ENCODE assay signal across 8 cellular contexts in genomic region chr6:44223471-44224153, GRCh38. TPM values are rescaled to one million over a fixed set of nuclear protein-coding genes. Genes with fewer than 3 reads are reported as not detected.
A peak's percentile ranks its signal among the peaks of the same experiment; 100 is the strongest.
DNase-seq lines count a peak whose midpoint lies in the region; ATAC-seq and TF ChIP-seq lines count a peak whose summit lies in the region.

SLC29A1 (plus strand) TSS chr6:44223595; CDS start chr6:44227314, 3,719 bp downstream.

- no peak for TF ChIP-seq CTCF in lung (IDR thresholded peaks at IDR 0.05; ENCODE audit: control extremely low read depth, extremely low read depth)

- peak; percentile 46 for ATAC-seq in HG03280 (IDR thresholded peaks at IDR 0.05; ENCODE audit: unreplicated experiment)
- ATAC-seq in lung (ENCODE audit: insufficient read depth, low FRiP score) = peak; percentile 38

- H3K36me3 ChIP-seq in duodenal mucosa (ENCODE audit: control insufficient read depth in 1 of 2, insufficient read depth in 2 of 2, low read length in 2 of 2) (no peaks in the 10 kb centered on the region), lung (ENCODE audit: control insufficient read depth in 2 of 2, insufficient read depth in 2 of 2, low read length in 2 of 2) (no peaks in the 10 kb centered on the region)

- no peaks in the 10 kb centered on the region for H3K27me3 ChIP-seq in duodenal mucosa (ENCODE audit: control insufficient read depth in 1 of 2, insufficient read depth in 2 of 2, low read length in 2 of 2)
- no peaks in the 10 kb centered on the region for H3K27me3 ChIP-seq in lung (ENCODE audit: control insufficient read depth, insufficient read depth)

- H3K27ac ChIP-seq in duodenal mucosa (ENCODE audit: low read depth, low read length) (no peak within 1 kb of the TSS), lung (ENCODE audit: low read depth in 1 of 2, low read length in 1 of 2) (peak within 1 kb of the TSS; percentile 27 to 92)

- peak within 1 kb of the TSS; percentile 57 to 67 for H3K4me3 ChIP-seq in duodenal mucosa (ENCODE audit: low read depth in 1 of 2, low read length in 2 of 2)
- H3K4me3 ChIP-seq in lung = peak within 1 kb of the TSS; percentile 51

- 1% methylated on average over 36 to 72 of the region's 72 CpGs for WGBS in lung, 2 donors

- POLR2A ChIA-PET in activated CD4-positive, alpha-beta memory T cell treated with anti-CD3 and anti-CD28 coated beads, Interleukin-2, amount 10 ng/mL, durations not matched to agents 7 days and 5 days (lab: Charles Lee) = interaction anchor here (0.6 to 6.4 kb wide), 9 partner anchors 12 to 594 kb away, joined by 3 to 88 read pairs (median 4); partner anchors contain the start of genes GTPBP2, HSP90AB1 and SLC35B2

- no peaks in the 10 kb centered on the region for H3K9me3 Mint-ChIP-seq in activated CD4-positive, alpha-beta memory T cell treated with anti-CD3 and anti-CD28 coated beads, Interleukin-2, amount 10 ng/mL, durations not matched to agents 7 days and 5 days

- H3K4me1 ChIP-seq in duodenal mucosa (ENCODE audit: control insufficient read depth in 1 of 2, insufficient read depth in 2 of 2, low read length in 2 of 2) = peaks cover 43 to 44% of the 10 kb centered on the region in 2 donors
- peaks cover 15 to 26% of the 10 kb centered on the region in 2 donors for H3K4me1 ChIP-seq in lung (ENCODE audit: control insufficient read depth in 2 of 2, insufficient read depth in 2 of 2, low read length in 2 of 2)

- peaks cover 42% of the 10 kb centered on the region for H3K4me1 Mint-ChIP-seq in activated CD4-positive, alpha-beta memory T cell treated with anti-CD3 and anti-CD28 coated beads, Interleukin-2, amount 10 ng/mL, durations not matched to agents 7 days and 5 days

- H3K9me3 ChIP-seq in duodenal mucosa (ENCODE audit: control insufficient read depth in 1 of 2, low read length in 2 of 2) (no peaks in the 10 kb centered on the region), lung (ENCODE audit: control insufficient read depth in 2 of 2, insufficient read depth in 1 of 2, low read length in 1 of 2) (no peaks in the 10 kb centered on the region)

- peaks cover 3% of the 10 kb centered on the region for H3K27me3 Mint-ChIP-seq in activated CD4-positive, alpha-beta memory T cell treated with anti-CD3 and anti-CD28 coated beads, Interleukin-2, amount 10 ng/mL, durations not matched to agents 7 days and 5 days

- DNase-seq in NCI-H1417 (lab: John Stamatoyannopoulos, UW) (peak; percentile 67 to 82 (median 70)), NCI-H1417 treated with DMSO at 0.1 percent for 48 hours (lab: John Stamatoyannopoulos, UW) (no peak), NCI-H82 treated with DMSO at 0.1 percent for 48 hours (lab: John Stamatoyannopoulos, UW; ENCODE audit: unreplicated experiment) (peak; percentile 67), lung (ENCODE audit: low spot score) (peak; percentile 78)
- peak; percentile 83 for DNase-seq in activated CD4-positive, alpha-beta memory T cell treated with anti-CD3 and anti-CD28 coated beads, Interleukin-2, amount 10 ng/mL, durations not matched to agents 7 days and 5 days
- DNase-seq in stimulated activated CD8-positive, alpha-beta memory T cell treated with anti-CD3 and anti-CD28 coated beads, Interleukin-12 subunit alpha, Interleukin-12 subunit beta, amount 100 ng/mL, for 1 hour (ENCODE audit: low read depth) = peak; percentile 71

- no peaks in the 10 kb centered on the region for H3K36me3 Mint-ChIP-seq in activated CD4-positive, alpha-beta memory T cell treated with anti-CD3 and anti-CD28 coated beads, Interleukin-2, amount 10 ng/mL, durations not matched to agents 7 days and 5 days (ENCODE audit: low read depth)

- peak within 1 kb of the TSS; percentile 74 for H3K4me3 Mint-ChIP-seq in activated CD4-positive, alpha-beta memory T cell treated with anti-CD3 and anti-CD28 coated beads, Interleukin-2, amount 10 ng/mL, durations not matched to agents 7 days and 5 days

- CTCF ChIA-PET in activated CD4-positive, alpha-beta memory T cell treated with anti-CD3 and anti-CD28 coated beads, Interleukin-2, amount 10 ng/mL, durations not matched to agents 7 days and 5 days (lab: Charles Lee) = interaction anchor here (1.3 to 4.2 kb wide), 9 partner anchors 12 to 51 kb away, joined by 3 to 27 read pairs (median 8); partner anchors contain the start of genes HSP90AB1 and SLC35B2

- peak within 1 kb of the TSS; percentile 29 to 60 for H3K9ac ChIP-seq in duodenal mucosa (ENCODE audit: low read depth in 1 of 2, low read length in 2 of 2)

- H3K27ac Mint-ChIP-seq in activated CD4-positive, alpha-beta memory T cell treated with anti-CD3 and anti-CD28 coated beads, Interleukin-2, amount 10 ng/mL, durations not matched to agents 7 days and 5 days = peak within 1 kb of the TSS; percentile 4

RNA-seq across cellular contexts. Expression of gene SLC29A1, which starts in this region (rescaled TPM):
- 10 to 100 TPM; 24.8 to 25.4 TPM for total RNA-seq in activated CD4-positive, alpha-beta memory T cell treated with anti-CD3 and anti-CD28 coated beads, Interleukin-2, amount 10 ng/mL, durations not matched to agents 7 days and 5 days
- 10 to 100 TPM; 19.1 to 42.7 TPM for total RNA-seq in lung
- 10 to 100 TPM; 20.3 to 32.5 TPM for polyA plus RNA-seq in lung
